20 cellular contexts compared by ENCODE assay signal in genomic region chr2:9790702-9791225, GRCh38. TPM values are rescaled to one million over a fixed set of nuclear protein-coding genes. Genes with fewer than 3 reads are reported as not detected.
DNase-seq lines count a peak whose midpoint lies in the region; ATAC-seq, FAIRE-seq and TF ChIP-seq lines count a peak whose summit lies in the region.
"Had no signal": no experiment of that assay in that cellular context is flagged by ENCODE, and none has a peak within 500 bp of the region (broad histone marks: within the 10 kb centered on the region; RNA-seq: fewer than 3 reads in every experiment).

No MANE protein-coding gene starts in this region.

- TF ChIP-seq POLR2A in right lobe of liver (IDR thresholded peaks at IDR 0.05) (no peak), HepG2 (IDR thresholded peaks at IDR 0.05; ENCODE audit: insufficient read depth in 1 of 2, low read depth in 2 of 2, low read length in 2 of 2) (no peak)

- no peaks in the 10 kb centered on the region for H3K36me3 Mint-ChIP-seq in activated T-helper 17 cell treated with anti-CD3 and anti-CD28 coated beads, Interleukin-2, amount 50 U/mL, for 72 hours (ENCODE audit: low read depth)
- H3K36me3 Mint-ChIP-seq in GM23338 (ENCODE audit: low read depth): peaks cover 10% of the 10 kb centered on the region

- no peak overlapping the region for H2AFZ ChIP-seq in HepG2 (ENCODE audit: low read length)
- no peak overlapping the region for H2AFZ ChIP-seq in osteoblast (ENCODE audit: low read length)
- no peak overlapping the region for H2AFZ ChIP-seq in GM23338

- H3K9me3 Mint-ChIP-seq in activated T-helper 17 cell treated with anti-CD3 and anti-CD28 coated beads, Interleukin-2, amount 50 U/mL, for 72 hours: no peaks in the 10 kb centered on the region
- H3K9me3 Mint-ChIP-seq in GM23338: peaks cover 22% of the 10 kb centered on the region
- H3K9me3 Mint-ChIP-seq: CD4-positive, alpha-beta T cell had no signal

- no peaks in the 10 kb centered on the region for H3K9me3 ChIP-seq in right lobe of liver
- H3K9me3 ChIP-seq in HepG2 (ENCODE audit: low read length): peaks cover 6% of the 10 kb centered on the region
- H3K9me3 ChIP-seq in osteoblast (ENCODE audit: low read depth, low read length): peaks cover 4% of the 10 kb centered on the region
- H3K9me3 ChIP-seq: BE2C had no signal

- in situ Hi-C loops in HepG2 (cut with HindIII; ENCODE audit: extremely low pct_ligation_motif_present, low pct_unique_long_range_greater_than_20kb): no loop called here

- H3K4me1 ChIP-seq in right lobe of liver (peaks cover 0 to 11% (median 0%) of the 10 kb centered on the region in 4 donors), HepG2 (ENCODE audit: insufficient read depth, low read length) (peaks cover 21% of the 10 kb centered on the region), osteoblast (ENCODE audit: insufficient read depth, low read length) (no peaks in the 10 kb centered on the region), GM23338 (ENCODE audit: insufficient read depth) (peaks cover 6% of the 10 kb centered on the region; the same call in 1 of the 2 replicates)
- H3K4me1 ChIP-seq: BE2C had no signal

- TF ChIP-seq EP300 in HepG2 (IDR thresholded peaks at IDR 0.05; ENCODE audit: low read depth in 2 of 2, low read length in 2 of 2): no peak
- TF ChIP-seq EP300 in HepG2 (CRISPR knock-in tag; IDR thresholded peaks at IDR 0.05; ENCODE audit: borderline replicate concordance): no peak

- H3K79me2 ChIP-seq in HepG2 (ENCODE audit: insufficient read depth, low read length) (no peaks in the 10 kb centered on the region), osteoblast (ENCODE audit: insufficient read depth, low read length) (no peaks in the 10 kb centered on the region), GM23338 (replicated peaks; ENCODE audit: insufficient read depth) (no peaks in the 10 kb centered on the region)

- peaks cover 8% of the 10 kb centered on the region for H3K4me1 Mint-ChIP-seq in activated T-helper 17 cell treated with anti-CD3 and anti-CD28 coated beads, Interleukin-2, amount 50 U/mL, for 72 hours
- peaks cover 12% of the 10 kb centered on the region for H3K4me1 Mint-ChIP-seq in GM23338

- ATAC-seq in right lobe of liver: peak; percentile 46 to 78 (median 59)
- no peak for ATAC-seq in HepG2
- ATAC-seq in activated T-helper 17 cell treated with anti-CD3 and anti-CD28 coated beads, Interleukin-2, amount 50 U/mL, for 72 hours (replicated peaks): no peak
- ATAC-seq in GM23338: no peak
- ATAC-seq: K562 had no signal

- no peaks in the 10 kb centered on the region for H3K27me3 ChIP-seq in right lobe of liver
- peaks cover 2 to 19% of the 10 kb centered on the region in 2 experiments; a peak in 3 of 5 replicates for H3K27me3 ChIP-seq in HepG2 (ENCODE audit: control insufficient read depth in 1 of 2, insufficient read depth in 2 of 2, low read length in 2 of 2)
- H3K27me3 ChIP-seq in osteoblast (ENCODE audit: insufficient read depth, low read length): no peaks in the 10 kb centered on the region
- peaks cover 5% of the 10 kb centered on the region; the same call in 1 of the 2 replicates for H3K27me3 ChIP-seq in GM23338 (ENCODE audit: insufficient read depth)
- H3K27me3 ChIP-seq: BE2C had no signal

- no peak for FAIRE-seq in HepG2 (lab: Jason Lieb, UNC)
- FAIRE-seq: G401.6, GM12891, GM19239, H54, K562 had no signal

- TF ChIP-seq CTCF in right lobe of liver (IDR thresholded peaks at IDR 0.05) (no peak), HepG2 (CRISPR knock-in tag; IDR thresholded peaks at IDR 0.05) (no peak), osteoblast (IDR thresholded peaks at IDR 0.05; ENCODE audit: extremely low read depth, low read depth, low read length) (no peak), GM23338 (conservative IDR thresholded peaks at IDR 0.05; ENCODE audit: low read depth in 2 of 2) (no peak)

- no peaks in the 10 kb centered on the region for H3F3A ChIP-seq in GM23338 (replicated peaks; ENCODE audit: low read depth)

- BruUV-seq in HepG2 (replicated peaks; lab: Mats Ljungman, UMichigan): no TSS peak

- 35% methylated on average over 3 of the region's 8 CpGs for whole genome bisulfite sequencing in right lobe of liver (ENCODE audit: insufficient coverage, low coverage, low lambda C conversion rate, missing lambda C conversion rate)
- WGBS in HepG2 (ENCODE audit: low lambda C conversion rate): 61% methylated on average over 7 of the region's 8 CpGs

- H3K4me3 Mint-ChIP-seq in activated T-helper 17 cell treated with anti-CD3 and anti-CD28 coated beads, Interleukin-2, amount 50 U/mL, for 72 hours: no peak overlapping the region
- H3K4me3 Mint-ChIP-seq in GM23338: no peak overlapping the region
- H3K4me3 Mint-ChIP-seq: CD4-positive, alpha-beta T cell had no signal

- H3K27ac Mint-ChIP-seq in activated T-helper 17 cell treated with anti-CD3 and anti-CD28 coated beads, Interleukin-2, amount 50 U/mL, for 72 hours: peak overlapping the region; percentile 78
- H3K27ac Mint-ChIP-seq in GM23338: no peak overlapping the region
- H3K27ac Mint-ChIP-seq: CD4-positive, alpha-beta T cell had no signal

- no peak for TF ChIP-seq RAD21 in HepG2 (CRISPR knock-in tag; IDR thresholded peaks at IDR 0.05)

- intact Hi-C loops in right lobe of liver (cut with DNase I) (no loop called here), HepG2 (cut with micrococcal nuclease; ENCODE audit: unreplicated experiment) (no loop called here)

- POLR2A ChIA-PET in HepG2 (lab: Yijun Ruan, JAX): no interaction called here

- H3K4me2 ChIP-seq in HepG2 (ENCODE audit: low read depth, low read length) (no peak overlapping the region), osteoblast (ENCODE audit: insufficient read depth, low read length) (no peak overlapping the region), GM23338 (no peak overlapping the region)

- H3K27me3 Mint-ChIP-seq in activated T-helper 17 cell treated with anti-CD3 and anti-CD28 coated beads, Interleukin-2, amount 50 U/mL, for 72 hours: no peaks in the 10 kb centered on the region
- peaks cover 22% of the 10 kb centered on the region for H3K27me3 Mint-ChIP-seq in GM23338 (ENCODE audit: insufficient read depth, low read depth, poor library complexity)
- H3K27me3 Mint-ChIP-seq: CD4-positive, alpha-beta T cell had no signal

- no peak overlapping the region for H3K4me3 ChIP-seq in right lobe of liver
- H3K4me3 ChIP-seq in HepG2 (replicated peaks in 1 of 3; ENCODE audit: insufficient read depth in 1 of 3, low read depth in 2 of 3, low read length in 3 of 3): no peak overlapping the region
- no peak overlapping the region for H3K4me3 ChIP-seq in osteoblast (ENCODE audit: insufficient read depth, low read length)
- H3K4me3 ChIP-seq in GM23338: no peak overlapping the region
- H3K4me3 ChIP-seq: K562 had no signal

- CTCF ChIA-PET in HepG2 (lab: Yijun Ruan, JAX; ENCODE audit: low intra/inter-chr PET ratio, low total read pairs): no interaction called here

- H3K36me3 ChIP-seq in right lobe of liver: no peaks in the 10 kb centered on the region
- no peaks in the 10 kb centered on the region for H3K36me3 ChIP-seq in HepG2 (replicated peaks in 1 of 2; ENCODE audit: control insufficient read depth in 1 of 2, insufficient read depth in 2 of 2, low read length in 2 of 2)
- H3K36me3 ChIP-seq in osteoblast (ENCODE audit: insufficient read depth, low read length): no peaks in the 10 kb centered on the region
- H3K36me3 ChIP-seq in GM23338 (ENCODE audit: insufficient read depth): no peaks in the 10 kb centered on the region
- H3K36me3 ChIP-seq: BE2C had no signal

- no peaks in the 10 kb centered on the region for H4K20me1 ChIP-seq in HepG2 (ENCODE audit: insufficient read depth, low read length)
- no peaks in the 10 kb centered on the region for H4K20me1 ChIP-seq in osteoblast (ENCODE audit: insufficient read depth, low read length)
- no peaks in the 10 kb centered on the region for H4K20me1 ChIP-seq in GM23338 (replicated peaks; ENCODE audit: insufficient read depth)

- no peak overlapping the region for H3K9ac ChIP-seq in HepG2 (ENCODE audit: insufficient read depth, low read depth, low read length)

- no peak overlapping the region for H3K27ac ChIP-seq in right lobe of liver
- H3K27ac ChIP-seq in HepG2 (ENCODE audit: extremely low read length, insufficient read depth, low read length): no peak overlapping the region
- no peak overlapping the region for H3K27ac ChIP-seq in osteoblast (ENCODE audit: low read depth, low read length)
- H3K27ac ChIP-seq in GM23338 (ENCODE audit: low read depth): no peak overlapping the region
- H3K27ac ChIP-seq: HL-60 had no signal

- no peak for DNase-seq in right lobe of liver
- no peak for DNase-seq in HepG2 (ENCODE audit: low spot score)
- DNase-seq in osteoblast (ENCODE audit: insufficient read length, low spot score, missing footprints): peak; percentile 34
- DNase-seq in activated T-cell treated with anti-CD3 and anti-CD28 coated beads, Interleukin-2, amount 50 U/mL, for 1 hour: no peak
- no peak for DNase-seq in GM23338 (ENCODE audit: low spot score)
- DNase-seq in DMS153 treated with DMSO at 0.1 percent for 48 hours (lab: John Stamatoyannopoulos, UW; ENCODE audit: unreplicated experiment): no peak
- DNase-seq: 8988T; BE2C; C1 segment of cervical spinal cord; CD4-positive, alpha-beta T cell; DMS153; HCEC 1CT; IMR-90 had no signal

- H3K9me2 ChIP-seq in GM23338 (ENCODE audit: insufficient read depth): no peaks in the 10 kb centered on the region

RNA-seq across cellular contexts. Expression of gene TAF1B, which starts 52.5 kb away (rescaled TPM):
- total RNA-seq in right lobe of liver (1 to 10 TPM; 4.8 to 8.1 (median 6.6) TPM), HepG2 (2016; rRNA removed; fragmentation: Illumina TruSeq; extraction: Trizol) (27.7 and 34.0 TPM in 2 replicates), osteoblast (36.5 and 41.3 TPM in 2 replicates)
- 6.1 and 6.8 TPM in 2 replicates for total RNA-seq in HepG2 (2016; cell fraction: cytosol; rRNA removed; fragmentation: Illumina TruSeq; extraction: Trizol; ENCODE audit: low read depth)
- 26.3 and 35.7 TPM in 2 replicates for total RNA-seq in HepG2 (2016; cell fraction: insoluble cytoplasmic fraction; rRNA removed; fragmentation: Illumina TruSeq; extraction: Trizol)
- total RNA-seq in HepG2 (2016; cell fraction: membrane; rRNA removed; fragmentation: Illumina TruSeq; extraction: Trizol): 10.3 and 12.6 TPM in 2 replicates
- total RNA-seq in HepG2 (2016; cell fraction: nucleus; rRNA removed; fragmentation: Illumina TruSeq; extraction: Trizol): 33.1 and 35.1 TPM in 2 replicates
- polyA plus RNA-seq in HepG2 (2011; rRNA removed) (10.7 and 13.3 TPM in 2 replicates), GM23338 (2016; fragmentation: Nextera tagmentation; extraction: Ambion mirVana) (22.2 and 24.6 TPM in 2 replicates)
- 4.8 and 6.4 TPM in 2 replicates for polyA plus RNA-seq in HepG2 (2011; cell fraction: cytosol; rRNA removed)
- 6.6 and 9.5 TPM in 2 replicates for polyA plus RNA-seq in HepG2 (2011; cell fraction: nucleus; rRNA removed)
- polyA plus RNA-seq in HepG2 (2012): 8.9 and 14.8 TPM in 2 replicates
- 3.0 and 3.3 TPM in 2 replicates for polyA plus RNA-seq in HepG2 (2016; cell fraction: cytosol; fragmentation: Illumina TruSeq; extraction: Trizol; ENCODE audit: low read depth)
- 30.6 and 33.2 TPM in 2 replicates for polyA plus RNA-seq in HepG2 (2016; cell fraction: insoluble cytoplasmic fraction; fragmentation: Illumina TruSeq; extraction: Trizol; ENCODE audit: low read depth)
- 4.6 and 6.3 TPM in 2 replicates for polyA plus RNA-seq in HepG2 (2016; cell fraction: membrane; fragmentation: Illumina TruSeq; extraction: Trizol; ENCODE audit: low read depth)
- 20.1 and 24.0 TPM in 2 replicates for polyA plus RNA-seq in HepG2 (2016; cell fraction: nucleus; fragmentation: Illumina TruSeq; extraction: Trizol; ENCODE audit: insufficient read depth, low read depth)
- polyA minus RNA-seq in HepG2 (2011; rRNA and poly(A)+ RNA removed; ENCODE audit: low replicate concordance): 9.4 and 16.3 TPM in 2 replicates
- polyA minus RNA-seq in HepG2 (2011; cell fraction: cytosol; rRNA and poly(A)+ RNA removed): 14.0 and 16.2 TPM in 2 replicates
- polyA minus RNA-seq in HepG2 (2011; cell fraction: nucleus; rRNA and poly(A)+ RNA removed): 90.8 and 101 TPM in 2 replicates
- 10 to 100 TPM; 29.8 to 41.1 TPM for total RNA-seq in activated T-helper 17 cell treated with anti-CD3 and anti-CD28 coated beads, Interleukin-2, amount 50 U/mL, for 72 hours
- 17.1 and 28.9 TPM in 2 replicates for total RNA-seq in GM23338 (2014; rRNA removed; shearing (Covaris generic))

Comparison
In these comparisons a context has a peak if more than half of its experiments do, and no peak if none do; other contexts are left out.
1. ATAC-seq: peak in right lobe of liver (4 of 4); none in HepG2 (single experiment), activated T-helper 17 cell treated with anti-CD3 and anti-CD28 coated beads, Interleukin-2, amount 50 U/mL, for 72 hours (single experiment) and GM23338 (single experiment).